In genomic region chr10:60384006-60384405, GRCh38 we compare ENCODE assay signal across 17 cellular contexts. TPM values are rescaled to one million over a fixed set of nuclear protein-coding genes. Genes with fewer than 3 reads are reported as not detected.
DNase-seq lines count a peak whose midpoint lies in the region; ATAC-seq and TF ChIP-seq lines count a peak whose summit lies in the region.
"Had no signal": no experiment of that assay in that cellular context is flagged by ENCODE, and none has a peak within 500 bp of the region (broad histone marks: within the 10 kb centered on the region; RNA-seq: fewer than 3 reads in every experiment).

No MANE protein-coding gene starts in this region.

- H3K36me3 Mint-ChIP-seq in HFFc6 (ENCODE audit: low read depth) = no peaks in the 10 kb centered on the region
- H3K36me3 Mint-ChIP-seq: activated naive CD4-positive, alpha-beta T cell treated with anti-CD3 and anti-CD28 coated beads, Interleukin-2, amount 10 ng/mL, durations not matched to agents 7 days and 5 days; CD14-positive monocyte had no signal

- H3K9ac ChIP-seq in mammary epithelial cell (ENCODE audit: insufficient read depth, low read length) = no peak overlapping the region

- in situ Hi-C loops in ACHN (cut with HindIII; ENCODE audit: low pct_ligation_motif_present, low pct_unique_long_range_greater_than_20kb, low sequenced_read_pairs) = no loop called here
- in situ Hi-C loops in mammary epithelial cell (cut with MboI; ENCODE audit: low sequenced_read_pairs in 2 of 2) = no loop called here

- H3K9me3 ChIP-seq in mammary epithelial cell (replicated peaks; ENCODE audit: insufficient read depth, low read length) = no peaks in the 10 kb centered on the region
- H3K9me3 ChIP-seq: heart left ventricle, left lung, sigmoid colon had no signal

- no peak for ATAC-seq in GM21526 (IDR thresholded peaks at IDR 0.05; ENCODE audit: low FRiP score, unreplicated experiment)
- no peak for ATAC-seq in GM21576 (IDR thresholded peaks at IDR 0.05; ENCODE audit: unreplicated experiment)

- no peaks in the 10 kb centered on the region for H3K79me2 ChIP-seq in mammary epithelial cell (ENCODE audit: insufficient read depth, low read length)

- H3K27ac Mint-ChIP-seq in HFFc6 = peak overlapping the region; percentile 78; the same call in 1 of the 2 replicates
- H3K27ac Mint-ChIP-seq: activated naive CD4-positive, alpha-beta T cell treated with anti-CD3 and anti-CD28 coated beads, Interleukin-2, amount 10 ng/mL, durations not matched to agents 7 days and 5 days; activated T-cell treated with anti-CD3 and anti-CD28 coated beads, Interleukin-2, amount 50 U/mL, for 24 hours; CD14-positive monocyte; nephron progenitor cell had no signal

- no peak overlapping the region for H2AFZ ChIP-seq in mammary epithelial cell (ENCODE audit: low read depth, low read length)

- dilution Hi-C loops in mammary epithelial cell (cut with HindIII; ENCODE audit: low sequenced_read_pairs) = no loop called here

- 5% methylated on average over 1 of the region's 1 CpG for WGBS in mammary epithelial cell (ENCODE audit: low coverage, missing lambda C conversion rate)

- H3K4me1 Mint-ChIP-seq in HFFc6 (ENCODE audit: low read depth) = peaks cover 45% of the 10 kb centered on the region

- no TSS peak for BruUV-seq in mammary epithelial cell (replicated peaks; lab: Mats Ljungman, UMichigan)

- no peaks in the 10 kb centered on the region for H4K20me1 ChIP-seq in mammary epithelial cell (ENCODE audit: insufficient read depth, low read length)

- intact Hi-C loops in mammary epithelial cell (cut with micrococcal nuclease) = loop anchor here (2.0 kb wide), 1 partner anchor 43 kb away; no protein-coding TSS in a partner anchor

- H3K36me3 ChIP-seq in mammary epithelial cell (ENCODE audit: insufficient read depth, low read length) = no peaks in the 10 kb centered on the region
- H3K36me3 ChIP-seq: heart left ventricle, left lung, sigmoid colon had no signal

- H3K9me3 Mint-ChIP-seq in HFFc6 = no peaks in the 10 kb centered on the region
- H3K9me3 Mint-ChIP-seq: activated naive CD4-positive, alpha-beta T cell treated with anti-CD3 and anti-CD28 coated beads, Interleukin-2, amount 10 ng/mL, durations not matched to agents 7 days and 5 days; activated T-cell treated with anti-CD3 and anti-CD28 coated beads, Interleukin-2, amount 50 U/mL, for 24 hours; CD14-positive monocyte; nephron progenitor cell had no signal

- no peak for TF ChIP-seq CTCF in HFFc6 (IDR thresholded peaks at IDR 0.05)
- TF ChIP-seq CTCF in mammary epithelial cell (conservative IDR thresholded peaks at IDR 0.05 in 1 of 2, IDR thresholded peaks at IDR 0.05 in 1 of 2; ENCODE audit: extremely low read depth in 1 of 2, insufficient read depth in 1 of 2, low read depth in 1 of 2, low read length in 2 of 2) = no peak

- no peaks in the 10 kb centered on the region for H3K27me3 ChIP-seq in mammary epithelial cell (ENCODE audit: insufficient read depth, low read length)
- H3K27me3 ChIP-seq: heart left ventricle, left lung, sigmoid colon had no signal

- peak overlapping the region; percentile 42 for H3K4me2 ChIP-seq in mammary epithelial cell (ENCODE audit: insufficient read depth, low read depth, low read length)

- DNase-seq in ACHN (peak; percentile 13), HFFc6 (no peak), mammary epithelial cell (no peak), iris pigment epithelial cell (ENCODE audit: low read depth) (peak; percentile 52), NCI-H146 (lab: John Stamatoyannopoulos, UW) (no peak), DMS114 treated with DMSO at 0.1 percent for 48 hours (lab: John Stamatoyannopoulos, UW; ENCODE audit: unreplicated experiment) (no peak)
- DNase-seq: activated naive CD4-positive, alpha-beta T cell treated with anti-CD3 and anti-CD28 coated beads, Interleukin-2, amount 10 ng/mL, durations not matched to agents 7 days and 5 days; activated T-cell treated with anti-CD3 and anti-CD28 coated beads, Interleukin-2, amount 50 U/mL, for 24 hours; left lung; NCI-H1694; NCI-H526 treated with DMSO at 0.1 percent for 48 hours; nephron progenitor cell; sigmoid colon had no signal

- H3K4me3 ChIP-seq in mammary epithelial cell (replicated peaks in 1 of 3; ENCODE audit: insufficient read depth in 1 of 3, low read depth in 2 of 3, low read length in 3 of 3) = no peak overlapping the region
- H3K4me3 ChIP-seq: heart left ventricle, left lung, sigmoid colon had no signal

- peaks cover 28% of the 10 kb centered on the region for H3K4me1 ChIP-seq in mammary epithelial cell (ENCODE audit: insufficient read depth, low read length)

- CTCF ChIA-PET in mammary epithelial cell (lab: Charles Lee; ENCODE audit: low non-redundant PET) = no interaction called here

- no peaks in the 10 kb centered on the region for H3K27me3 Mint-ChIP-seq in HFFc6 (ENCODE audit: insufficient read depth)
- H3K27me3 Mint-ChIP-seq: activated naive CD4-positive, alpha-beta T cell treated with anti-CD3 and anti-CD28 coated beads, Interleukin-2, amount 10 ng/mL, durations not matched to agents 7 days and 5 days; activated T-cell treated with anti-CD3 and anti-CD28 coated beads, Interleukin-2, amount 50 U/mL, for 24 hours had no signal

- H3K4me3 Mint-ChIP-seq in HFFc6 = no peak overlapping the region
- H3K4me3 Mint-ChIP-seq: activated naive CD4-positive, alpha-beta T cell treated with anti-CD3 and anti-CD28 coated beads, Interleukin-2, amount 10 ng/mL, durations not matched to agents 7 days and 5 days; activated T-cell treated with anti-CD3 and anti-CD28 coated beads, Interleukin-2, amount 50 U/mL, for 24 hours; CD14-positive monocyte; nephron progenitor cell had no signal

- H3K27ac ChIP-seq in mammary epithelial cell (ENCODE audit: insufficient read depth, low read depth, low read length) = peak overlapping the region; percentile 38
- H3K27ac ChIP-seq: heart left ventricle, left lung, sigmoid colon had no signal

RNA-seq across cellular contexts. Expression of gene ANK3, which starts 5.7 kb away (rescaled TPM):
- not detected for total RNA-seq in HFFc6 (2021; fragmentation: NEBNext Ultra II Directional; extraction: Animal tissue kit (Norgen Biotek cat#: 25700))
- total RNA-seq in mammary epithelial cell = 10 to 100 TPM; 12.9 to 23.7 TPM
- 5.0 TPM for polyA plus RNA-seq in mammary epithelial cell
- 9.9 TPM for polyA minus RNA-seq in mammary epithelial cell
- polyA plus RNA-seq: CD14-positive monocyte had no signal

Comparison
In these comparisons a context has a peak if more than half of its experiments do, and no peak if none do; other contexts are left out.
1. DNase-seq: peak in ACHN (single experiment) and iris pigment epithelial cell (single experiment); none in HFFc6 (single experiment), mammary epithelial cell (single experiment), NCI-H146 (single experiment) and DMS114 treated with DMSO at 0.1 percent for 48 hours (single experiment).
2. RNA of gene ANK3, which starts 5.7 kb away (total RNA-seq): 12.9 to 23.7 TPM in mammary epithelial cell; not detected in HFFc6; every median in the first group is over 10 times any median in the second.